ENCODE assay signal across 1 cellular context in genomic region chr10:86077271-86077670, GRCh38.
TF ChIP-seq lines count a peak whose summit lies in the region.

No MANE protein-coding gene starts in this region.

TF ChIP-seq in HCT116, 20 proteins besides CTCF, POLR2A, EP300 and RAD21 (continued from another document):
- no peak for TF ChIP-seq REST (IDR thresholded peaks at IDR 0.05; ENCODE audit: low read depth)
